Comparison of ENCODE assay signal across 1 cellular context in genomic region chr3:11507719-11508118, GRCh38.
TF ChIP-seq lines count a peak whose summit lies in the region.

No MANE protein-coding gene starts in this region.

TF ChIP-seq in K562, 482 proteins besides CTCF, POLR2A, EP300 and RAD21 (continued from another document and continues in another):
- TF ChIP-seq ARID4B (CRISPR knock-in tag; IDR thresholded peaks at IDR 0.05) = no peak
- no peak for TF ChIP-seq ZNF57 (CRISPR knock-in tag; IDR thresholded peaks at IDR 0.05)
- TF ChIP-seq NFIC (IDR thresholded peaks at IDR 0.05) = no peak
- no peak for TF ChIP-seq PURB (CRISPR knock-in tag; IDR thresholded peaks at IDR 0.05; ENCODE audit: low read depth)
- no peak for TF ChIP-seq ZNF431 (CRISPR knock-in tag; IDR thresholded peaks at IDR 0.05)
- TF ChIP-seq RAD51 (IDR thresholded peaks at IDR 0.05; ENCODE audit: borderline replicate concordance, low read depth) = peak; percentile 69
- no peak for TF ChIP-seq IFI16 (CRISPR knock-in tag; IDR thresholded peaks at IDR 0.05)
- TF ChIP-seq LARP7 (IDR thresholded peaks at IDR 0.05) = no peak
- TF ChIP-seq BCL6 (CRISPR knock-in tag; IDR thresholded peaks at IDR 0.05) = no peak
- TF ChIP-seq AFF1 (IDR thresholded peaks at IDR 0.05; ENCODE audit: low read depth in 1 of 2, partially characterized antibody in 2 of 2) = peak in 1 of 2 experiments; percentile 39
- TF ChIP-seq TCF3 (CRISPR knock-in tag; IDR thresholded peaks at IDR 0.05) = no peak
- TF ChIP-seq E2F8 (IDR thresholded peaks at IDR 0.05; ENCODE audit: low read depth, partially characterized antibody) = no peak
- no peak for TF ChIP-seq CEBPZ (IDR thresholded peaks at IDR 0.05; ENCODE audit: borderline replicate concordance, low read depth, low read length)
- no peak for TF ChIP-seq KLF1 (tag; IDR thresholded peaks at IDR 0.05)
- no peak for TF ChIP-seq ZNF584 (CRISPR knock-in tag; IDR thresholded peaks at IDR 0.05; ENCODE audit: low read depth)
- no peak for TF ChIP-seq FIP1L1 (IDR thresholded peaks at IDR 0.05; ENCODE audit: low read depth, low read length, poor library complexity, severe bottlenecking)
- TF ChIP-seq ZNF764 (CRISPR knock-in tag; IDR thresholded peaks at IDR 0.05; ENCODE audit: low read depth) = no peak
- TF ChIP-seq TCF15 (CRISPR knock-in tag; IDR thresholded peaks at IDR 0.05) = no peak
- no peak for TF ChIP-seq ELK3 (CRISPR knock-in tag; IDR thresholded peaks at IDR 0.05)
- no peak for TF ChIP-seq TAF7 (tag; IDR thresholded peaks at IDR 0.05)
- no peak for TF ChIP-seq DACH1 (IDR thresholded peaks at IDR 0.05; ENCODE audit: partially characterized antibody)
- no peak for TF ChIP-seq SIX5 (IDR thresholded peaks at IDR 0.05; ENCODE audit: borderline replicate concordance in 1 of 2, insufficient read depth in 1 of 2, low read depth in 1 of 2, low read length in 2 of 2)
- no peak for TF ChIP-seq ZNF274 (IDR thresholded peaks at IDR 0.05; ENCODE audit: borderline replicate concordance, low read depth, low read length)
- TF ChIP-seq MYBL2 (IDR thresholded peaks at IDR 0.05; ENCODE audit: low read depth) = peak; percentile 75
- TF ChIP-seq MYBL2 (CRISPR knock-in tag; IDR thresholded peaks at IDR 0.05; ENCODE audit: borderline replicate concordance) = no peak
- no peak for TF ChIP-seq MEIS2 (IDR thresholded peaks at IDR 0.05; ENCODE audit: partially characterized antibody)
- TF ChIP-seq ZNF318 (IDR thresholded peaks at IDR 0.05; ENCODE audit: borderline replicate concordance in 1 of 2, low read depth in 1 of 2) = no peak
- TF ChIP-seq THRA (IDR thresholded peaks at IDR 0.05) = no peak
- TF ChIP-seq SAFB (IDR thresholded peaks at IDR 0.05; ENCODE audit: borderline replicate concordance, low read depth, low read length) = no peak
